In genomic region chrX:153794897-153795816, GRCh38 we compare ENCODE assay signal across 1 cellular context.
TF ChIP-seq lines count a peak whose summit lies in the region.

No MANE protein-coding gene starts in this region.

TF ChIP-seq in GM12878, 131 proteins besides CTCF, POLR2A, EP300 and RAD21:
- TF ChIP-seq BACH1 (IDR thresholded peaks at IDR 0.05; ENCODE audit: borderline replicate concordance) (no peak), BHLHE40 (IDR thresholded peaks at IDR 0.05; ENCODE audit: borderline replicate concordance in 1 of 2, low read depth in 2 of 2, low read length in 1 of 2) (peak in 1 of 2 experiments; percentile 53; a peak in 1 of 4 replicates), IRF3 (IDR thresholded peaks at IDR 0.05) (no peak), SRF (IDR thresholded peaks at IDR 0.05; ENCODE audit: low read depth in 2 of 2, low read length in 2 of 2) (peak in 1 of 2 experiments; percentile 54; a peak in 1 of 4 replicates), SP1 (IDR thresholded peaks at IDR 0.05; ENCODE audit: low read depth, low read length) (no peak), ESRRA (IDR thresholded peaks at IDR 0.05; ENCODE audit: low read length) (no peak), BRCA1 (IDR thresholded peaks at IDR 0.05; ENCODE audit: low read depth, low read length) (no peak), EZH2 (IDR thresholded peaks at IDR 0.05; ENCODE audit: borderline replicate concordance, control insufficient read depth, low read depth, low read length) (no peak), MYC (IDR thresholded peaks at IDR 0.05; ENCODE audit: insufficient read depth, insufficient read length, insufficient replicate concordance, low read length, severe bottlenecking) (no peak)
